ENCODE assay signal across 10 cellular contexts in the genomic region with DNA sequence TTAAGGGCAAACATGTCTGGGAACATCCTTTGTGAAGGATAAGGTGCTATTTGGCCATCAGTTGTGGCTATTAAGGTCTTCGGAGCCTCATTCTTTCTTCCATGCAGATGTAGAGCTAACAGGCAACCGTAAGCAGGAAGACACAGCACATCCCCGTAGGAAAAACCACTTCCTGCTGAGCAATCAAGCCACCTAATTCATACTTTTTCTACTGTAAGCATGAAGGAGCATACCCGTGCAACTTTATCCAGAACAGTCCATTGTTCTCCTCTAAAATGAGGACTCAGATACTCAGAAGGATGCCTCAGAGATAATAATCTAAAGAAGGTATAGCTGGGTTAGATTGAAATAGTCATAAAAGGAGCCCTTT.
A peak's percentile ranks its signal among the peaks of the same experiment; 100 is the strongest.
DNase-seq lines count a peak whose midpoint lies in the region; ATAC-seq and TF ChIP-seq lines count a peak whose summit lies in the region.
"Had no signal": no experiment of that assay in that cellular context is flagged by ENCODE, and none has a peak within 500 bp of the region (broad histone marks: within the 10 kb centered on the region; RNA-seq: fewer than 3 reads in every experiment).

No MANE protein-coding gene starts in this region.

- CTCF ChIA-PET in SK-N-SH (lab: Yijun Ruan, JAX), result interaction anchor here (0.6 kb wide), 1 partner anchor 18 kb away, joined by 3 read pairs; no protein-coding TSS in a partner anchor

- peaks cover 60% of the 10 kb centered on the region for H3F3A ChIP-seq in GM23248 (ENCODE audit: insufficient read depth)
- H3F3A ChIP-seq in SK-N-SH (replicated peaks; ENCODE audit: insufficient read depth), result peaks cover 41% of the 10 kb centered on the region

- H3K9me2 ChIP-seq in GM23248 (ENCODE audit: insufficient read depth), result no peaks in the 10 kb centered on the region
- H3K9me2 ChIP-seq in SK-N-SH, result no peaks in the 10 kb centered on the region

- no peaks in the 10 kb centered on the region for H3K79me2 ChIP-seq in GM23248 (ENCODE audit: insufficient read depth)
- no peaks in the 10 kb centered on the region for H3K79me2 ChIP-seq in SK-N-SH (ENCODE audit: insufficient read depth)

- in situ Hi-C loops in GM23248 (cut with MboI), result no loop called here

- 0 to 1% methylated on average over 4 of the region's 4 CpGs for WGBS in GM23248 (ENCODE audit: low coverage in 1 of 2, low lambda C conversion rate in 2 of 2, missing lambda C conversion rate in 2 of 2), 2 experiments
- 18% methylated on average over 4 of the region's 4 CpGs for WGBS in SK-N-SH (ENCODE audit: low lambda C conversion rate)
- WGBS in heart right ventricle, 2 donors, result 33 to 42% methylated on average over 4 of the region's 4 CpGs

- H2AFZ ChIP-seq in GM23248 (peak overlapping the region; percentile 70; the same call in 1 of the 2 replicates), SK-N-SH (ENCODE audit: low read depth) (peak overlapping the region; percentile 79)

- H3K36me3 ChIP-seq in GM23248 (ENCODE audit: low read depth), result no peaks in the 10 kb centered on the region
- H3K36me3 ChIP-seq in SK-N-SH (replicated peaks in 1 of 2; ENCODE audit: control insufficient read depth in 1 of 2, insufficient read depth in 2 of 2, low read length in 1 of 2), result no peaks in the 10 kb centered on the region
- H3K36me3 ChIP-seq in heart right ventricle, result peaks cover 0 to 4% (median 0%) of the 10 kb centered on the region in 9 donors
- H3K36me3 ChIP-seq in skeletal muscle satellite cell (ENCODE audit: insufficient read depth, low read length), result no peaks in the 10 kb centered on the region

- intact Hi-C loops in heart right ventricle (cut with DNase I), result loop anchor here in 1 of 10 donors (5.0 to 10.0 kb wide), 2 partner anchors 62 to 101 kb away; no protein-coding TSS in a partner anchor

- TF ChIP-seq RAD21 in SK-N-SH (IDR thresholded peaks at IDR 0.05; ENCODE audit: low read length), result no peak

- peak overlapping the region; percentile 96 for H3K27ac ChIP-seq in GM23248
- H3K27ac ChIP-seq in SK-N-SH (ENCODE audit: low read depth in 2 of 2, low read length in 1 of 2), result peak overlapping the region; percentile 72 to 97; a peak in 3 of 4 replicates
- peak overlapping the region in 9 of 10 donors; percentile 42 to 87 (median 72) for H3K27ac ChIP-seq in heart right ventricle

- H3K27me3 ChIP-seq in GM23248 (replicated peaks; ENCODE audit: insufficient read depth) (no peaks in the 10 kb centered on the region), SK-N-SH (ENCODE audit: insufficient read depth) (no peaks in the 10 kb centered on the region), heart right ventricle (no peaks in the 10 kb centered on the region), skeletal muscle satellite cell (ENCODE audit: control insufficient read depth, insufficient read depth, low read length) (no peaks in the 10 kb centered on the region)

- TF ChIP-seq CTCF in SK-N-SH (IDR thresholded peaks at IDR 0.05) (no peak), heart right ventricle (IDR thresholded peaks at IDR 0.05) (no peak), omental fat pad (IDR thresholded peaks at IDR 0.05) (no peak)

- POLR2A ChIA-PET in SK-N-SH (lab: Yijun Ruan, JAX), result no interaction called here

- DNase-seq in GM23248 (peak; percentile 78), SK-N-SH (no peak), heart right ventricle (no peak), NCI-H524 treated with DMSO at 0.1 percent for 48 hours (lab: John Stamatoyannopoulos, UW) (no peak), omental fat pad (ENCODE audit: low spot score) (no peak)
- no peak for DNase-seq in activated CD4-positive, CD25-positive, alpha-beta regulatory T cell treated with anti-CD3 and anti-CD28 coated beads, Interleukin-2, amount 50 U/mL, for 72 hours
- DNase-seq: DMS53, NCI-H2081 had no signal

- TF ChIP-seq EP300 in SK-N-SH (IDR thresholded peaks at IDR 0.05; ENCODE audit: borderline replicate concordance in 1 of 2, low read depth in 1 of 2, low read length in 1 of 2), result no peak

- H3K9me3 ChIP-seq in GM23248 (ENCODE audit: low read depth), result no peaks in the 10 kb centered on the region
- H3K9me3 ChIP-seq in SK-N-SH, result no peaks in the 10 kb centered on the region
- no peaks in the 10 kb centered on the region for H3K9me3 ChIP-seq in heart right ventricle
- no peaks in the 10 kb centered on the region for H3K9me3 ChIP-seq in skeletal muscle satellite cell (replicated peaks; ENCODE audit: low read length)

- H4K20me1 ChIP-seq in GM23248 (ENCODE audit: insufficient read depth) (no peaks in the 10 kb centered on the region), SK-N-SH (ENCODE audit: insufficient read depth) (no peaks in the 10 kb centered on the region)

- ATAC-seq in heart right ventricle, result peak in 6 of 8 donors; percentile 2 to 53 (median 34)
- ATAC-seq in GM19035 (IDR thresholded peaks at IDR 0.05; ENCODE audit: unreplicated experiment), result no peak
- no peak for ATAC-seq in omental fat pad (ENCODE audit: low FRiP score)

- H3K4me2 ChIP-seq in GM23248 (ENCODE audit: unreplicated experiment) (peak overlapping the region; percentile 56), SK-N-SH (peak overlapping the region; percentile 65), skeletal muscle satellite cell (ENCODE audit: low read length) (peak overlapping the region; percentile 63)

- H3K9ac ChIP-seq in GM23248 (peak overlapping the region; percentile 69), SK-N-SH (peak overlapping the region; percentile 71), skeletal muscle satellite cell (ENCODE audit: low read depth, low read length) (peak overlapping the region; percentile 54)

- H3K4me3 ChIP-seq in GM23248 (peak overlapping the region; percentile 36), SK-N-SH (ENCODE audit: low read depth in 2 of 2, low read length in 1 of 2) (peak overlapping the region in 1 of 2 experiments; percentile 33; a peak in 1 of 4 replicates), heart right ventricle (no peak overlapping the region), skeletal muscle satellite cell (ENCODE audit: low read length) (peak overlapping the region; percentile 13)

- peaks cover 66% of the 10 kb centered on the region for H3K4me1 ChIP-seq in GM23248 (ENCODE audit: insufficient read depth)
- peaks cover 10 to 41% of the 10 kb centered on the region in 2 experiments; a peak in 3 of 4 replicates for H3K4me1 ChIP-seq in SK-N-SH (ENCODE audit: control insufficient read depth in 1 of 2, insufficient read depth in 2 of 2, low read depth in 1 of 2, low read length in 1 of 2)
- H3K4me1 ChIP-seq in heart right ventricle, result peaks cover 9 to 57% (median 33%) of the 10 kb centered on the region in 9 donors
- peaks cover 46% of the 10 kb centered on the region for H3K4me1 ChIP-seq in skeletal muscle satellite cell (ENCODE audit: control insufficient read depth, insufficient read depth, low read length)

TF ChIP-seq in SK-N-SH, 30 proteins besides CTCF, POLR2A, EP300 and RAD21:
- no peak for TF ChIP-seq NRF1 (IDR thresholded peaks at IDR 0.05; ENCODE audit: low read depth, low read length)
- TF ChIP-seq GABPA (IDR thresholded peaks at IDR 0.05; ENCODE audit: low read depth), result peak; percentile 42

Comparison
In these comparisons a context has a peak if more than half of its experiments do, and no peak if none do; other contexts are left out.
1. H3K4me3 ChIP-seq: peak in GM23248 (single experiment) and skeletal muscle satellite cell (single experiment); none in heart right ventricle (0 of 10).
2. ATAC-seq: peak in heart right ventricle (6 of 8); none in GM19035 (single experiment) and omental fat pad (single experiment).
3. Peak in every context shown above with its lines, with median percentiles within 50 percentile points of each other: H3K27ac ChIP-seq, H3K4me2 ChIP-seq and H3K9ac ChIP-seq.